8 cellular contexts compared by ENCODE assay signal in the genomic region with DNA sequence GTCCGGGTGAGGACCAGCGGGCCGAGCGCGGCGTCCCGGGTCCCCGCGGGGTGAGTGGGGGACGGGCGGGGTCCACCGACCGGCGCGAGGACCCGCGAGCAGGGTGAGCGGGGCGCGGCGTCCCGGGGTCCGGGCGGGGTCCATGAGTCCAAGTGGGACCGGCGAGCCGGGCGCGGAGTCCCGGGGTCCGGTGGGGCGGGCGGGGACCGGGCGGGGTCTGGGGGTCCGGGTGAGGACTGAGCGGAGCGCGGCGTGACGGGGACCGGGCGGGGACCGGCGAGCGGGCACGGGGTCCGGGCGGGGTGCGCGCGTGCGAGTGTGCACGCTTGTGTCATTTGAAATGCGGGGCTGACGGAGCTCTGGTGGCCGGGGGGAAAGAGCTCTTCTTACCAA. TPM values are rescaled to one million over a fixed set of nuclear protein-coding genes. Genes with fewer than 3 reads are reported as not detected.
DNase-seq lines count a peak whose midpoint lies in the region; ATAC-seq and TF ChIP-seq lines count a peak whose summit lies in the region.

No MANE protein-coding gene starts in this region.

- no peak overlapping the region for H3K27ac Mint-ChIP-seq in T-helper 1 cell treated with Interleukin-12 subunit alpha and Interleukin-12 subunit beta and Interleukin-4 antibody, amounts not matched to agents 30 μg/mL and 1 μg/mL, for 36 hours

- TF ChIP-seq CTCF in osteoblast (IDR thresholded peaks at IDR 0.05; ENCODE audit: extremely low read depth, low read depth, low read length) = no peak

- no peaks in the 10 kb centered on the region for H3K9me3 ChIP-seq in osteoblast (ENCODE audit: low read depth, low read length)

- H3K4me1 ChIP-seq in osteoblast (ENCODE audit: insufficient read depth, low read length) = no peaks in the 10 kb centered on the region

- no peaks in the 10 kb centered on the region for H3K36me3 ChIP-seq in osteoblast (ENCODE audit: insufficient read depth, low read length)

- peak overlapping the region; percentile 57 for H3K4me3 ChIP-seq in osteoblast (ENCODE audit: insufficient read depth, low read length)

- peaks cover 27% of the 10 kb centered on the region for H3K27me3 ChIP-seq in osteoblast (ENCODE audit: insufficient read depth, low read length)

- no peaks in the 10 kb centered on the region for H3K79me2 ChIP-seq in osteoblast (ENCODE audit: insufficient read depth, low read length)

- H4K20me1 ChIP-seq in osteoblast (ENCODE audit: insufficient read depth, low read length) = no peaks in the 10 kb centered on the region

- H3K4me3 Mint-ChIP-seq in T-helper 1 cell treated with Interleukin-12 subunit alpha and Interleukin-12 subunit beta and Interleukin-4 antibody, amounts not matched to agents 30 μg/mL and 1 μg/mL, for 36 hours = peak overlapping the region; percentile 52

- ATAC-seq in GM19324 (IDR thresholded peaks at IDR 0.05; ENCODE audit: low FRiP score, unreplicated experiment) (peak; percentile 6), esophagus mucosa (peak; percentile 28), HG02623 (IDR thresholded peaks at IDR 0.05; ENCODE audit: unreplicated experiment) (no peak), GM21529 (IDR thresholded peaks at IDR 0.05; ENCODE audit: unreplicated experiment) (no peak)

- H3K4me1 Mint-ChIP-seq in T-helper 1 cell treated with Interleukin-12 subunit alpha and Interleukin-12 subunit beta and Interleukin-4 antibody, amounts not matched to agents 30 μg/mL and 1 μg/mL, for 36 hours (ENCODE audit: low read depth) = peaks cover 9% of the 10 kb centered on the region

- peaks cover 86% of the 10 kb centered on the region for H3K27me3 Mint-ChIP-seq in T-helper 1 cell treated with Interleukin-12 subunit alpha and Interleukin-12 subunit beta and Interleukin-4 antibody, amounts not matched to agents 30 μg/mL and 1 μg/mL, for 36 hours (ENCODE audit: low read depth)

- H3K9me3 Mint-ChIP-seq in T-helper 1 cell treated with Interleukin-12 subunit alpha and Interleukin-12 subunit beta and Interleukin-4 antibody, amounts not matched to agents 30 μg/mL and 1 μg/mL, for 36 hours = no peaks in the 10 kb centered on the region

- H3K36me3 Mint-ChIP-seq in T-helper 1 cell treated with Interleukin-12 subunit alpha and Interleukin-12 subunit beta and Interleukin-4 antibody, amounts not matched to agents 30 μg/mL and 1 μg/mL, for 36 hours (ENCODE audit: low read depth) = peaks cover 2% of the 10 kb centered on the region

- no peak overlapping the region for H3K27ac ChIP-seq in osteoblast (ENCODE audit: low read depth, low read length)

- H2AFZ ChIP-seq in osteoblast (ENCODE audit: low read length) = no peak overlapping the region

- no peak for DNase-seq in osteoblast (ENCODE audit: insufficient read length, low spot score, missing footprints)
- no peak for DNase-seq in SW480 (ENCODE audit: low spot score)
- DNase-seq in SHP77 (lab: John Stamatoyannopoulos, UW) = no peak

- H3K4me2 ChIP-seq in osteoblast (ENCODE audit: insufficient read depth, low read length) = no peak overlapping the region

RNA-seq across cellular contexts. Expression of gene CELF2, which starts 0.8 kb away (rescaled TPM):
- total RNA-seq in esophagus mucosa (3.5 TPM), osteoblast (2.7 and 7.6 TPM in 2 replicates)

Comparison
In these comparisons a context has a peak if more than half of its experiments do, and no peak if none do; other contexts are left out.
1. ATAC-seq: peak in GM19324 (single experiment) and esophagus mucosa (single experiment); none in HG02623 (single experiment) and GM21529 (single experiment).